Comparison of ENCODE assay signal across 29 cellular contexts in the genomic region with DNA sequence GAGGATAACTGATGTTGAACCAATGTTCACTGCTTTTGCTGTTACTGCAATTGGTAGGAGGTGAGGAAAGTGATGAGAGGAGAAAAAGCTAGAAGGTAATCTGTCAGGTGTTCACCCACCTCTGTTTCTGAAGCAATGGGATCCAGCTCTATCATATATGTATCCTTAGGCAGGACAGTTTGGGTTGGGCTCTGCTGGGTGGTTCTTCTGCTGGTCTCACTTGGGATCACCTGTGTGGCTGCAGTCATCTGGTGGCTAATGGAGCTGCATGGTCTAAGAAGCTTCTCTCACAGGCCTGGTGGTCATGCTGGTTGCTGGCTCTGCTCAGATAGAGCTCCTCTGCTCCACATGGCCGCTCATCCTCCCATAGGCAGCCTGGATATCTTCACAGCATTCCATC.
"Had no signal": no experiment of that assay in that cellular context is flagged by ENCODE, and none has a peak within 500 bp of the region (broad histone marks: within the 10 kb centered on the region; RNA-seq: fewer than 3 reads in every experiment).

No MANE protein-coding gene starts in this region.

- H3K27me3 ChIP-seq: colonic mucosa, dorsolateral prefrontal cortex, gastrocnemius medialis, heart left ventricle had no signal

- H3K4me1 ChIP-seq: colonic mucosa, foreskin keratinocyte, gastrocnemius medialis, gastroesophageal sphincter, heart left ventricle, heart right ventricle had no signal

- ATAC-seq: effector memory CD8-positive, alpha-beta T cell; esophagus mucosa; foreskin keratinocyte; gastrocnemius medialis; gastroesophageal sphincter; heart left ventricle; heart right ventricle had no signal

- FAIRE-seq: colon, endometrium, endothelial cell of umbilical vein, frontal cortex had no signal

- H3K4me3 Mint-ChIP-seq: dendritic cell treated with granulocyte-macrophage colony-stimulating factor and Interleukin-4, amounts not matched to agents 40 ng/mL and 50 ng/mL, for 4 days; effector memory CD8-positive, alpha-beta T cell; endodermal cell had no signal

- H3K36me3 ChIP-seq: colonic mucosa, esophagus muscularis mucosa, esophagus squamous epithelium, gastrocnemius medialis, gastroesophageal sphincter, heart left ventricle, heart right ventricle had no signal

- H3K4me1 Mint-ChIP-seq: endodermal cell had no signal

- DNase-seq: colonic mucosa; cortex of kidney; dermis blood vessel endothelial cell; dorsolateral prefrontal cortex; effector CD4-positive, alpha-beta T cell; effector CD8-positive, alpha-beta T cell; effector memory CD4-positive, alpha-beta T cell; effector memory CD8-positive, alpha-beta T cell; endodermal cell; erythroblast; esophagus squamous epithelium; foreskin fibroblast; foreskin keratinocyte; foreskin melanocyte; gastrocnemius medialis; glutamatergic neuron; head of caudate nucleus; heart left ventricle; heart right ventricle had no signal

- H3K9me3 ChIP-seq: colonic mucosa had no signal

- H3K27ac ChIP-seq: colonic mucosa, coronary artery, dorsolateral prefrontal cortex, epithelial cell of prostate, esophagus muscularis mucosa, esophagus squamous epithelium, foreskin keratinocyte, gastrocnemius medialis, gastroesophageal sphincter, heart left ventricle, heart right ventricle had no signal

- H3K27ac Mint-ChIP-seq: dendritic cell treated with granulocyte-macrophage colony-stimulating factor and Interleukin-4, amounts not matched to agents 40 ng/mL and 50 ng/mL, for 4 days; effector memory CD8-positive, alpha-beta T cell; endodermal cell had no signal

- H3K4me3 ChIP-seq: colonic mucosa, coronary artery, dorsolateral prefrontal cortex, esophagus muscularis mucosa, esophagus squamous epithelium, gastrocnemius medialis, gastroesophageal sphincter, heart left ventricle, heart right ventricle had no signal
